Comparison of ENCODE assay signal across 10 cellular contexts in genomic region chr14:68806526-68807147, GRCh38. TPM values are rescaled to one million over a fixed set of nuclear protein-coding genes. Genes with fewer than 3 reads are reported as not detected.
DNase-seq lines count a peak whose midpoint lies in the region; ATAC-seq, FAIRE-seq and TF ChIP-seq lines count a peak whose summit lies in the region.
"Had no signal": no experiment of that assay in that cellular context is flagged by ENCODE, and none has a peak within 500 bp of the region (broad histone marks: within the 10 kb centered on the region; RNA-seq: fewer than 3 reads in every experiment).

No MANE protein-coding gene starts in this region.

- no peaks in the 10 kb centered on the region for H3K27me3 ChIP-seq in left lung
- no peaks in the 10 kb centered on the region for H3K27me3 ChIP-seq in subcutaneous abdominal adipose tissue (ENCODE audit: control insufficient read depth in 5 of 5, insufficient read depth in 4 of 5, low read length in 5 of 5)

- peak overlapping the region in 3 of 5 donors; percentile 10 to 54 (median 21) for H3K9ac ChIP-seq in subcutaneous abdominal adipose tissue (ENCODE audit: low read length in 5 of 5)
- H3K9ac ChIP-seq: KMS-11 had no signal

- peak overlapping the region; percentile 7 for H3K27ac Mint-ChIP-seq in activated CD8-positive, alpha-beta T cell treated with anti-CD3 and anti-CD28 coated beads, Interleukin-2, amount 10 ng/mL, durations not matched to agents 7 days and 5 days
- H3K27ac Mint-ChIP-seq: activated CD4-positive, alpha-beta memory T cell treated with anti-CD3 and anti-CD28 coated beads for 36 hours had no signal

- peaks cover 22% of the 10 kb centered on the region for H3K36me3 Mint-ChIP-seq in activated CD8-positive, alpha-beta T cell treated with anti-CD3 and anti-CD28 coated beads, Interleukin-2, amount 10 ng/mL, durations not matched to agents 7 days and 5 days (ENCODE audit: low read depth)

- POLR2A ChIA-PET in HEK293 (lab: Yijun Ruan, JAX), result interaction anchor here (1.3 kb wide), 1 partner anchor 13 kb away, joined by 8 read pairs; the partner anchor contains the start of gene ZFP36L1
- POLR2A ChIA-PET in activated CD8-positive, alpha-beta T cell treated with anti-CD3 and anti-CD28 coated beads, Interleukin-2, amount 10 ng/mL, durations not matched to agents 7 days and 5 days (lab: Charles Lee), result interaction anchor here (1.0 to 1.9 kb wide), 2 partner anchors 10 to 13 kb away, joined by 3 to 13 read pairs; partner anchors contain the start of gene ZFP36L1

- H3K4me3 ChIP-seq in HEK293 (ENCODE audit: low read depth, low read length) (no peak overlapping the region), left lung (no peak overlapping the region), subcutaneous abdominal adipose tissue (ENCODE audit: low read depth in 1 of 5, low read length in 5 of 5) (peak overlapping the region in 1 of 5 donors; percentile 32)

- no peak for FAIRE-seq in HTR-8/SVneo (lab: Jason Lieb, UNC)

- CTCF ChIA-PET in HEK293 (lab: Yijun Ruan, JAX), result interaction anchor here (1.4 kb wide), 1 partner anchor 10 kb away, joined by 6 read pairs; no protein-coding TSS in a partner anchor
- CTCF ChIA-PET in activated CD8-positive, alpha-beta T cell treated with anti-CD3 and anti-CD28 coated beads, Interleukin-2, amount 10 ng/mL, durations not matched to agents 7 days and 5 days (lab: Charles Lee), result interaction anchor here (1.5 to 1.6 kb wide), 2 partner anchors 11 to 13 kb away, joined by 3 to 8 read pairs; no protein-coding TSS in a partner anchor

- peaks cover 26% of the 10 kb centered on the region for H3K9me3 Mint-ChIP-seq in activated CD8-positive, alpha-beta T cell treated with anti-CD3 and anti-CD28 coated beads, Interleukin-2, amount 10 ng/mL, durations not matched to agents 7 days and 5 days (ENCODE audit: insufficient read depth)

- H3K4me1 ChIP-seq in HEK293 (ENCODE audit: control insufficient read depth, insufficient read depth, low read length), result peaks cover 3% of the 10 kb centered on the region; the same call in 1 of the 2 replicates
- peaks cover 14 to 42% of the 10 kb centered on the region in 2 donors for H3K4me1 ChIP-seq in left lung
- H3K4me1 ChIP-seq in subcutaneous abdominal adipose tissue (ENCODE audit: control insufficient read depth in 5 of 5, insufficient read depth in 5 of 5, low read length in 5 of 5), result peaks cover 4 to 33% (median 31%) of the 10 kb centered on the region in 5 donors

- no peaks in the 10 kb centered on the region; the same call in 1 of the 2 replicates for H3K9me3 ChIP-seq in HEK293 (ENCODE audit: control insufficient read depth, insufficient read depth, low read depth, low read length)
- H3K9me3 ChIP-seq in left lung, result peaks cover 0 to 3% of the 10 kb centered on the region in 2 donors
- H3K9me3 ChIP-seq in subcutaneous abdominal adipose tissue (ENCODE audit: control insufficient read depth in 5 of 5, low read length in 5 of 5), result no peaks in the 10 kb centered on the region

- no peak for ATAC-seq in activated CD8-positive, alpha-beta T cell treated with anti-CD3 and anti-CD28 coated beads, Interleukin-2, amount 10 ng/mL, durations not matched to agents 7 days and 5 days
- ATAC-seq in left lung, result peak; percentile 76
- no peak for ATAC-seq in GM19324 (IDR thresholded peaks at IDR 0.05; ENCODE audit: low FRiP score, unreplicated experiment)

- intact Hi-C loops in left lung (cut with DNase I), result no loop called here

- no peak overlapping the region for H3K4me3 Mint-ChIP-seq in activated CD8-positive, alpha-beta T cell treated with anti-CD3 and anti-CD28 coated beads, Interleukin-2, amount 10 ng/mL, durations not matched to agents 7 days and 5 days
- H3K4me3 Mint-ChIP-seq: activated CD4-positive, alpha-beta memory T cell treated with anti-CD3 and anti-CD28 coated beads for 36 hours had no signal

- peaks cover 16% of the 10 kb centered on the region for H3K4me1 Mint-ChIP-seq in activated CD8-positive, alpha-beta T cell treated with anti-CD3 and anti-CD28 coated beads, Interleukin-2, amount 10 ng/mL, durations not matched to agents 7 days and 5 days (ENCODE audit: low read depth)

- DNase-seq in activated CD8-positive, alpha-beta T cell treated with anti-CD3 and anti-CD28 coated beads, Interleukin-2, amount 10 ng/mL, durations not matched to agents 7 days and 5 days, result no peak
- DNase-seq in left lung, result peak in 1 of 2 donors; percentile 44
- DNase-seq in DMS153 treated with DMSO at 0.1 percent for 48 hours (lab: John Stamatoyannopoulos, UW; ENCODE audit: unreplicated experiment), result no peak
- DNase-seq in stimulated activated CD4-positive, alpha-beta T cell treated with anti-CD3 and anti-CD28 coated beads, Interleukin-2, amount 100 ng/mL, for 24 hours, result no peak
- no peak for DNase-seq in HTR-8/SVneo (ENCODE audit: insufficient read length, low spot score)
- DNase-seq: activated CD4-positive, alpha-beta memory T cell treated with anti-CD3 and anti-CD28 coated beads for 36 hours had no signal

- TF ChIP-seq CTCF in HEK293 (tag by site-specific recombination; IDR thresholded peaks at IDR 0.05) (no peak), left lung (IDR thresholded peaks at IDR 0.05) (no peak)

- H3K36me3 ChIP-seq in HEK293 (ENCODE audit: control insufficient read depth in 2 of 2, insufficient read depth in 1 of 2, low read length in 2 of 2) (no peaks in the 10 kb centered on the region), left lung (no peaks in the 10 kb centered on the region), subcutaneous abdominal adipose tissue (ENCODE audit: control insufficient read depth in 5 of 5, insufficient read depth in 5 of 5, low read length in 5 of 5) (no peaks in the 10 kb centered on the region)

- H3K27me3 Mint-ChIP-seq in activated CD8-positive, alpha-beta T cell treated with anti-CD3 and anti-CD28 coated beads, Interleukin-2, amount 10 ng/mL, durations not matched to agents 7 days and 5 days (ENCODE audit: low read depth), result no peaks in the 10 kb centered on the region
- H3K27me3 Mint-ChIP-seq: activated CD4-positive, alpha-beta memory T cell treated with anti-CD3 and anti-CD28 coated beads for 36 hours had no signal

- H3K27ac ChIP-seq in HEK293 (ENCODE audit: extremely low read depth, low read depth, low read length) (no peak overlapping the region; the same call in 1 of the 2 replicates), left lung (peak overlapping the region; percentile 75 to 85), subcutaneous abdominal adipose tissue (ENCODE audit: low read depth, low read length) (no peak overlapping the region)
- H3K27ac ChIP-seq: KMS-11 had no signal

TF ChIP-seq in HEK293, 187 proteins besides CTCF, POLR2A, EP300 and RAD21:
- TF ChIP-seq PRDM10 (tag by site-specific recombination; IDR thresholded peaks at IDR 0.05), result peak; percentile 84
- peak; percentile 45; the same call in 1 of the 2 replicates for TF ChIP-seq ZNF341 (tag by site-specific recombination; IDR thresholded peaks at IDR 0.05; ENCODE audit: low read depth)
- TF ChIP-seq ZNF785 (tag by site-specific recombination; IDR thresholded peaks at IDR 0.05), result no peak
- TF ChIP-seq ZNF16 (tag by site-specific recombination; IDR thresholded peaks at IDR 0.05; ENCODE audit: low read depth), result no peak
- no peak for TF ChIP-seq ZNF426 (tag by site-specific recombination; IDR thresholded peaks at IDR 0.05)

RNA-seq across cellular contexts. Expression of gene ZFP36L1, which starts 13.8 kb away (rescaled TPM):
- 10 to 100 TPM; 63.3 to 73.2 TPM for total RNA-seq in activated CD8-positive, alpha-beta T cell treated with anti-CD3 and anti-CD28 coated beads, Interleukin-2, amount 10 ng/mL, durations not matched to agents 7 days and 5 days
- 100 to 1,000 TPM; 292 to 395 TPM for total RNA-seq in left lung

Comparison
In these comparisons a context has a peak if more than half of its experiments do, and no peak if none do; other contexts are left out.
1. H3K27ac ChIP-seq: peak in left lung (2 of 2); none in HEK293 (single experiment) and subcutaneous abdominal adipose tissue (single experiment).